Comparison of ENCODE assay signal across 33 cellular contexts in the genomic region with DNA sequence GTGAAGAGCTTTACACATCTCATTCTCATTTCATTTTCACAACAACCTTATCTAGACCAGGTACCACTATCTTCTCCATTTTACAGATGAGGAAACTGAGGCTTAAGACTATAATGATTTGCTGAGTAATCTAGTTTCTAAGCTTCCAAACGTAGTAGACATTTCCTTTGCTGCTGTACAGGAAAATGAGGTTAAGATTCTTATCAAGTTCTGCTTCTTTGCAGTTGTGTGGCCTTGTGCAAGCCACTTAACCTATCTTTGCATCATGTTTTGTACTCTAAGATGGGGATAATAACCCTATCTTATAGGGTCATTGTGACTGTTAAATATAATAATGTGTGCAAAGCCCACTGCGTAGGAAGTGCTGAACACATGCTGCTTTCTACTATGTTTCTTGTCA.
"Had no signal": no experiment of that assay in that cellular context is flagged by ENCODE, and none has a peak within 500 bp of the region (broad histone marks: within the 10 kb centered on the region; RNA-seq: fewer than 3 reads in every experiment).

No MANE protein-coding gene starts in this region.

- H3K4me3 ChIP-seq: breast epithelium, esophagus squamous epithelium, heart right ventricle, left lung, lower lobe of right lung, neural progenitor cell, psoas muscle, smooth muscle cell, suprapubic skin, tibial artery, upper lobe of right lung had no signal

- FAIRE-seq: colon, endometrium had no signal

- ATAC-seq: activated CD4-positive, alpha-beta T cell treated with anti-CD3 and anti-CD28 coated beads for 36 hours; activated CD8-positive, alpha-beta memory T cell treated with anti-CD3 and anti-CD28 coated beads, Interleukin-2, amount 10 ng/mL, durations not matched to agents 7 days and 5 days; activated CD8-positive, alpha-beta T cell treated with anti-CD3 and anti-CD28 coated beads, Interleukin-2, amount 10 ng/mL, durations not matched to agents 7 days and 5 days; activated naive CD8-positive, alpha-beta T cell treated with anti-CD3 and anti-CD28 coated beads, Interleukin-2, amount 50 U/mL, for 24 hours; heart right ventricle; left lung; lower lobe of right lung; psoas muscle; stimulated activated memory B cell treated with anti-CD40 and anti-IgM and Interleukin-4, amounts not matched to agents 10 μg/mL and 1 μg/mL and 100 μg/mL, for 72 hours; upper lobe of right lung had no signal

- DNase-seq: activated CD4-positive, alpha-beta T cell treated with anti-CD3 and anti-CD28 coated beads for 36 hours; activated CD4-positive, CD25-positive, alpha-beta regulatory T cell; activated CD8-positive, alpha-beta memory T cell treated with anti-CD3 and anti-CD28 coated beads, Interleukin-2, amount 10 ng/mL, durations not matched to agents 7 days and 5 days; activated CD8-positive, alpha-beta T cell treated with anti-CD3 and anti-CD28 coated beads, Interleukin-2, amount 10 ng/mL, durations not matched to agents 7 days and 5 days; activated naive CD8-positive, alpha-beta T cell treated with anti-CD3 and anti-CD28 coated beads, Interleukin-2, amount 50 U/mL, for 24 hours; activated T-cell treated with anti-CD3 and anti-CD28 coated beads, Interleukin-2, amount 50 U/mL, for 48 hours; amygdala; effector CD8-positive, alpha-beta T cell; esophagus squamous epithelium; foreskin melanocyte; heart right ventricle; kidney glomerular epithelial cell; left lung; lower lobe of right lung; mesenchymal stem cell; natural killer cell; occipital lobe; psoas muscle; stimulated activated CD4-positive, alpha-beta T cell treated with anti-CD3 and anti-CD28 coated beads, Interleukin-1b, Interleukin-23, amount 100 ng/mL, for 48 hours; stimulated activated CD4-positive, alpha-beta T cell treated with anti-CD3 and anti-CD28 coated beads, Interleukin-4, amount 100 ng/mL, for 4 hours; stimulated activated CD8-positive, alpha-beta memory T cell treated with anti-CD3 and anti-CD28 coated beads, Interleukin-4, amount 100 ng/mL, for 48 hours; T1000; tibial artery; upper lobe of right lung had no signal

- H3K27ac ChIP-seq: breast epithelium, epithelial cell of prostate, esophagus squamous epithelium, heart right ventricle, left lung, lower lobe of right lung, neural progenitor cell, parathyroid adenoma, psoas muscle, suprapubic skin, tibial artery, upper lobe of right lung had no signal
